1 cellular context compared by ENCODE assay signal in the genomic region with DNA sequence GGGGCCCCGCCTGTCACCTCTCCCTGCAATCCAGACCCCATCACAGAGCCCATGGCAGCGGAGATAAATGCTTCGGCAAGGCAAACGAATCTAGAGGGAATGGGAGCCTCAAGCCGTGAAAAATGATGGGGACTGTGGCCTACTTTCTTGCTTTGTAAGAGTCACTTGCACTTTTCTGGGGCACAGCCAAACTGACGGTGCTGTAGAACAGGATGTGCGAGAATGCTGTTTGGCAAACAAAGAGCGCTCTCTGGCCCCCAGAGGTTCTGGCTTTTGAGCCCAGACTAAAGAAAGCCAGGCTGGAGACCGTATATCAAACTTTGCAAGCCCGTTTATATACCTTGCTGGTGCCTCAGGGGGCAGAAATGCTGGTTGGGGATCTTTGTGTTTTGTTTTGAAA.
TF ChIP-seq lines count a peak whose summit lies in the region.

No MANE protein-coding gene starts in this region.

TF ChIP-seq in WTC11, 78 proteins besides CTCF, POLR2A, EP300 and RAD21 (continued from another document):
- no peak for TF ChIP-seq MXD4 (CRISPR knock-in tag; IDR thresholded peaks at IDR 0.05; ENCODE audit: borderline replicate concordance)
- no peak for TF ChIP-seq ZNF671 (CRISPR knock-in tag; IDR thresholded peaks at IDR 0.05)
- TF ChIP-seq FOXK1 (CRISPR knock-in tag; IDR thresholded peaks at IDR 0.05) = no peak
- no peak for TF ChIP-seq HMGA2 (CRISPR knock-in tag; IDR thresholded peaks at IDR 0.05)
- no peak for TF ChIP-seq TCF7 (CRISPR knock-in tag; IDR thresholded peaks at IDR 0.05; ENCODE audit: low read depth)
- TF ChIP-seq SOX15 (CRISPR knock-in tag; IDR thresholded peaks at IDR 0.05) = no peak
- no peak for TF ChIP-seq ATF1 (CRISPR knock-in tag; IDR thresholded peaks at IDR 0.05)
- no peak for TF ChIP-seq ZNF281 (CRISPR knock-in tag; IDR thresholded peaks at IDR 0.05)
- TF ChIP-seq, protein P1, sequence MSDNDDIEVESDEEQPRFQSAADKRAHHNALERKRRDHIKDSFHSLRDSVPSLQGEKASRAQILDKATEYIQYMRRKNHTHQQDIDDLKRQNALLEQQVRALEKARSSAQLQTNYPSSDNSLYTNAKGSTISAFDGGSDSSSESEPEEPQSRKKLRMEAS (CRISPR knock-in tag; IDR thresholded peaks at IDR 0.05) = no peak
- no peak for TF ChIP-seq RORB (CRISPR knock-in tag; IDR thresholded peaks at IDR 0.05)
- TF ChIP-seq, protein P2, sequence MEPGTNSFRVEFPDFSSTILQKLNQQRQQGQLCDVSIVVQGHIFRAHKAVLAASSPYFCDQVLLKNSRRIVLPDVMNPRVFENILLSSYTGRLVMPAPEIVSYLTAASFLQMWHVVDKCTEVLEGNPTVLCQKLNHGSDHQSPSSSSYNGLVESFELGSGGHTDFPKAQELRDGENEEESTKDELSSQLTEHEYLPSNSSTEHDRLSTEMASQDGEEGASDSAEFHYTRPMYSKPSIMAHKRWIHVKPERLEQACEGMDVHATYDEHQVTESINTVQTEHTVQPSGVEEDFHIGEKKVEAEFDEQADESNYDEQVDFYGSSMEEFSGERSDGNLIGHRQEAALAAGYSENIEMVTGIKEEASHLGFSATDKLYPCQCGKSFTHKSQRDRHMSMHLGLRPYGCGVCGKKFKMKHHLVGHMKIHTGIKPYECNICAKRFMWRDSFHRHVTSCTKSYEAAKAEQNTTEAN (CRISPR knock-in tag; IDR thresholded peaks at IDR 0.05) = no peak
- TF ChIP-seq SP1 (CRISPR knock-in tag; conservative IDR thresholded peaks at IDR 0.05) = no peak
- TF ChIP-seq, protein P3, sequence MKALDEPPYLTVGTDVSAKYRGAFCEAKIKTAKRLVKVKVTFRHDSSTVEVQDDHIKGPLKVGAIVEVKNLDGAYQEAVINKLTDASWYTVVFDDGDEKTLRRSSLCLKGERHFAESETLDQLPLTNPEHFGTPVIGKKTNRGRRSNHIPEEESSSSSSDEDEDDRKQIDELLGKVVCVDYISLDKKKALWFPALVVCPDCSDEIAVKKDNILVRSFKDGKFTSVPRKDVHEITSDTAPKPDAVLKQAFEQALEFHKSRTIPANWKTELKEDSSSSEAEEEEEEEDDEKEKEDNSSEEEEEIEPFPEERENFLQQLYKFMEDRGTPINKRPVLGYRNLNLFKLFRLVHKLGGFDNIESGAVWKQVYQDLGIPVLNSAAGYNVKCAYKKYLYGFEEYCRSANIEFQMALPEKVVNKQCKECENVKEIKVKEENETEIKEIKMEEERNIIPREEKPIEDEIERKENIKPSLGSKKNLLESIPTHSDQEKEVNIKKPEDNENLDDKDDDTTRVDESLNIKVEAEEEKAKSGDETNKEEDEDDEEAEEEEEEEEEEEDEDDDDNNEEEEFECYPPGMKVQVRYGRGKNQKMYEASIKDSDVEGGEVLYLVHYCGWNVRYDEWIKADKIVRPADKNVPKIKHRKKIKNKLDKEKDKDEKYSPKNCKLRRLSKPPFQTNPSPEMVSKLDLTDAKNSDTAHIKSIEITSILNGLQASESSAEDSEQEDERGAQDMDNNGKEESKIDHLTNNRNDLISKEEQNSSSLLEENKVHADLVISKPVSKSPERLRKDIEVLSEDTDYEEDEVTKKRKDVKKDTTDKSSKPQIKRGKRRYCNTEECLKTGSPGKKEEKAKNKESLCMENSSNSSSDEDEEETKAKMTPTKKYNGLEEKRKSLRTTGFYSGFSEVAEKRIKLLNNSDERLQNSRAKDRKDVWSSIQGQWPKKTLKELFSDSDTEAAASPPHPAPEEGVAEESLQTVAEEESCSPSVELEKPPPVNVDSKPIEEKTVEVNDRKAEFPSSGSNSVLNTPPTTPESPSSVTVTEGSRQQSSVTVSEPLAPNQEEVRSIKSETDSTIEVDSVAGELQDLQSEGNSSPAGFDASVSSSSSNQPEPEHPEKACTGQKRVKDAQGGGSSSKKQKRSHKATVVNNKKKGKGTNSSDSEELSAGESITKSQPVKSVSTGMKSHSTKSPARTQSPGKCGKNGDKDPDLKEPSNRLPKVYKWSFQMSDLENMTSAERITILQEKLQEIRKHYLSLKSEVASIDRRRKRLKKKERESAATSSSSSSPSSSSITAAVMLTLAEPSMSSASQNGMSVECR (CRISPR knock-in tag; IDR thresholded peaks at IDR 0.05; ENCODE audit: borderline replicate concordance) = no peak
- TF ChIP-seq, protein P4, sequence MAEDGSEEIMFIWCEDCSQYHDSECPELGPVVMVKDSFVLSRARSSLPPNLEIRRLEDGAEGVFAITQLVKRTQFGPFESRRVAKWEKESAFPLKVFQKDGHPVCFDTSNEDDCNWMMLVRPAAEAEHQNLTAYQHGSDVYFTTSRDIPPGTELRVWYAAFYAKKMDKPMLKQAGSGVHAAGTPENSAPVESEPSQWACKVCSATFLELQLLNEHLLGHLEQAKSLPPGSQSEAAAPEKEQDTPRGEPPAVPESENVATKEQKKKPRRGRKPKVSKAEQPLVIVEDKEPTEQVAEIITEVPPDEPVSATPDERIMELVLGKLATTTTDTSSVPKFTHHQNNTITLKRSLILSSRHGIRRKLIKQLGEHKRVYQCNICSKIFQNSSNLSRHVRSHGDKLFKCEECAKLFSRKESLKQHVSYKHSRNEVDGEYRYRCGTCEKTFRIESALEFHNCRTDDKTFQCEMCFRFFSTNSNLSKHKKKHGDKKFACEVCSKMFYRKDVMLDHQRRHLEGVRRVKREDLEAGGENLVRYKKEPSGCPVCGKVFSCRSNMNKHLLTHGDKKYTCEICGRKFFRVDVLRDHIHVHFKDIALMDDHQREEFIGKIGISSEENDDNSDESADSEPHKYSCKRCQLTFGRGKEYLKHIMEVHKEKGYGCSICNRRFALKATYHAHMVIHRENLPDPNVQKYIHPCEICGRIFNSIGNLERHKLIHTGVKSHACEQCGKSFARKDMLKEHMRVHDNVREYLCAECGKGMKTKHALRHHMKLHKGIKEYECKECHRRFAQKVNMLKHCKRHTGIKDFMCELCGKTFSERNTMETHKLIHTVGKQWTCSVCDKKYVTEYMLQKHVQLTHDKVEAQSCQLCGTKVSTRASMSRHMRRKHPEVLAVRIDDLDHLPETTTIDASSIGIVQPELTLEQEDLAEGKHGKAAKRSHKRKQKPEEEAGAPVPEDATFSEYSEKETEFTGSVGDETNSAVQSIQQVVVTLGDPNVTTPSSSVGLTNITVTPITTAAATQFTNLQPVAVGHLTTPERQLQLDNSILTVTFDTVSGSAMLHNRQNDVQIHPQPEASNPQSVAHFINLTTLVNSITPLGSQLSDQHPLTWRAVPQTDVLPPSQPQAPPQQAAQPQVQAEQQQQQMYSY (CRISPR knock-in tag; IDR thresholded peaks at IDR 0.05) = no peak
TF ChIP-seq in WTC11: peak in this region for 0.
